ENCODE assay signal across 1 cellular context in genomic region chr15:75672646-75673425, GRCh38.
A peak's percentile ranks its signal among the peaks of the same experiment; 100 is the strongest.
TF ChIP-seq lines count a peak whose summit lies in the region.

No MANE protein-coding gene starts in this region.

TF ChIP-seq in HepG2, 621 proteins besides CTCF, POLR2A, EP300 and RAD21:
- TF ChIP-seq HNRNPL (IDR thresholded peaks at IDR 0.05; ENCODE audit: low read depth, low read length): 0 out of 2 replicates have a peak, but pooled peaks have one; percentile 50
- 0 out of 2 replicates have a peak, but pooled peaks have one; percentile 15 for TF ChIP-seq UBTF (CRISPR knock-in tag; IDR thresholded peaks at IDR 0.05)
- no peak for TF ChIP-seq ZNF337 (CRISPR knock-in tag; IDR thresholded peaks at IDR 0.05; ENCODE audit: borderline replicate concordance, low read depth)
- 0 out of 2 replicates have a peak, but pooled peaks have one; percentile 44 for TF ChIP-seq ZNF607 (CRISPR knock-in tag; IDR thresholded peaks at IDR 0.05; ENCODE audit: borderline replicate concordance)
- TF ChIP-seq FOXO4 (CRISPR knock-in tag; conservative IDR thresholded peaks at IDR 0.05): no peak
- peak; percentile 55; the same call in 1 of the 2 replicates for TF ChIP-seq ZNF646 (CRISPR knock-in tag; IDR thresholded peaks at IDR 0.05)
- TF ChIP-seq NR2F1 (CRISPR knock-in tag; IDR thresholded peaks at IDR 0.05): no peak
- TF ChIP-seq SP1 (IDR thresholded peaks at IDR 0.05): no peak
- no peak for TF ChIP-seq SP1 (CRISPR knock-in tag; IDR thresholded peaks at IDR 0.05)
- peak; percentile 44; the same call in 1 of the 2 replicates for TF ChIP-seq ZNF687 (CRISPR knock-in tag; IDR thresholded peaks at IDR 0.05)
- TF ChIP-seq ZNF768 (CRISPR knock-in tag; IDR thresholded peaks at IDR 0.05): 0 out of 2 replicates have a peak, but pooled peaks have one; percentile 10
- TF ChIP-seq ZFX (CRISPR knock-in tag; IDR thresholded peaks at IDR 0.05; ENCODE audit: low read depth): 0 out of 2 replicates have a peak, but pooled peaks have one; percentile 4
- TF ChIP-seq NFIB (CRISPR knock-in tag; IDR thresholded peaks at IDR 0.05; ENCODE audit: borderline replicate concordance): no peak
- TF ChIP-seq ZNF281 (CRISPR knock-in tag; IDR thresholded peaks at IDR 0.05; ENCODE audit: borderline replicate concordance): 0 out of 2 replicates have a peak, but pooled peaks have one; percentile 22
- 0 out of 2 replicates have a peak, but pooled peaks have one; percentile 9 for TF ChIP-seq SALL1 (CRISPR knock-in tag; IDR thresholded peaks at IDR 0.05)
